In genomic region chr4:20364969-20365368, GRCh38 we compare ENCODE assay signal across 26 cellular contexts.
"Had no signal": no experiment of that assay in that cellular context is flagged by ENCODE, and none has a peak within 500 bp of the region (broad histone marks: within the 10 kb centered on the region; RNA-seq: fewer than 3 reads in every experiment).

No MANE protein-coding gene starts in this region.

- DNase-seq: naive thymus-derived CD8-positive, alpha-beta T cell; nephron progenitor cell; occipital lobe; pancreas; right cardiac atrium; right lobe of liver; sigmoid colon; small intestine; stimulated activated CD4-positive, alpha-beta T cell treated with anti-CD3 and anti-CD28 coated beads, Interleukin-15, amount 100 ng/mL, for 24 hours; stimulated activated CD4-positive, alpha-beta T cell treated with anti-CD3 and anti-CD28 coated beads, Interleukin-2, amount 100 ng/mL, for 24 hours; stimulated activated CD4-positive, alpha-beta T cell treated with anti-CD3 and anti-CD28 coated beads, Interleukin-2, amount 100 ng/mL, for 48 hours; stimulated activated CD4-positive, alpha-beta T cell treated with anti-CD3 and anti-CD28 coated beads, Interleukin-4, amount 100 ng/mL, for 24 hours; stimulated activated naive B cell treated with anti-CD40 and anti-IgM and Interleukin-4, amounts not matched to agents 10 μg/mL and 1 μg/mL and 100 μg/mL, for 72 hours; stimulated activated naive CD4-positive, alpha-beta T cell treated with Interleukin-2 at 50 U/mL for 16 hours; stomach; thyroid gland; trophoblast cell; upper lobe of left lung had no signal

- H3K4me3 Mint-ChIP-seq: naive thymus-derived CD8-positive, alpha-beta T cell; natural killer cell treated with Interleukin-12 subunit alpha and Interleukin-12 subunit beta and Interleukin-15 and Interleukin-18, amount 100 ng/mL, for 72 hours; nephron progenitor cell; neural crest cell; stimulated activated effector memory CD8-positive, alpha-beta T cell treated with anti-CD3 and anti-CD28 coated beads, Interleukin-12 subunit alpha, Interleukin-12 subunit beta, amount 100 ng/mL, for 72 hours; stimulated activated naive B cell treated with anti-CD40 and anti-IgM and Interleukin-4, amounts not matched to agents 10 μg/mL and 1 μg/mL and 100 μg/mL, for 72 hours; stimulated activated naive CD8-positive, alpha-beta T cell treated with anti-CD3 and anti-CD28 coated beads, Interleukin-15, Interleukin-2, amounts not matched to agents 100 ng/mL and 50 ng/mL, for 24 hours had no signal

- H3K9me3 ChIP-seq: pancreas, prostate gland, right lobe of liver, sigmoid colon, stomach, thoracic aorta, thyroid gland, tibial nerve, upper lobe of left lung, vagina had no signal

- H3K27me3 Mint-ChIP-seq: natural killer cell treated with Interleukin-12 subunit alpha and Interleukin-12 subunit beta and Interleukin-15 and Interleukin-18, amount 100 ng/mL, for 72 hours; stimulated activated naive B cell treated with anti-CD40 and anti-IgM and Interleukin-4, amounts not matched to agents 10 μg/mL and 1 μg/mL and 100 μg/mL, for 72 hours; stimulated activated naive CD8-positive, alpha-beta T cell treated with anti-CD3 and anti-CD28 coated beads, Interleukin-15, Interleukin-2, amounts not matched to agents 100 ng/mL and 50 ng/mL, for 24 hours had no signal

- H3K4me1 Mint-ChIP-seq: naive thymus-derived CD8-positive, alpha-beta T cell; stimulated activated effector memory CD8-positive, alpha-beta T cell treated with anti-CD3 and anti-CD28 coated beads, Interleukin-12 subunit alpha, Interleukin-12 subunit beta, amount 100 ng/mL, for 72 hours; stimulated activated naive B cell treated with anti-CD40 and anti-IgM and Interleukin-4, amounts not matched to agents 10 μg/mL and 1 μg/mL and 100 μg/mL, for 72 hours had no signal

- H3K27ac ChIP-seq: pancreas, prostate gland, right lobe of liver, sigmoid colon, stomach, thoracic aorta, thyroid gland, tibial nerve, upper lobe of left lung, vagina had no signal

- H3K4me1 ChIP-seq: pancreas, prostate gland, right lobe of liver, sigmoid colon, upper lobe of left lung, vagina had no signal

- ATAC-seq: naive thymus-derived CD8-positive, alpha-beta T cell; natural killer cell treated with Interleukin-12 subunit alpha and Interleukin-12 subunit beta and Interleukin-15 and Interleukin-18, amount 100 ng/mL, for 72 hours; pancreas; right cardiac atrium; right lobe of liver; stimulated activated effector memory CD8-positive, alpha-beta T cell treated with anti-CD3 and anti-CD28 coated beads, Interleukin-12 subunit alpha, Interleukin-12 subunit beta, amount 100 ng/mL, for 72 hours; stimulated activated naive B cell treated with anti-CD40 and anti-IgM and Interleukin-4, amounts not matched to agents 10 μg/mL and 1 μg/mL and 100 μg/mL, for 72 hours had no signal

- H3K27me3 ChIP-seq: pancreas, right lobe of liver, sigmoid colon, stomach, thyroid gland, tibial nerve, upper lobe of left lung, vagina had no signal

- H3K36me3 Mint-ChIP-seq: naive thymus-derived CD8-positive, alpha-beta T cell; natural killer cell treated with Interleukin-12 subunit alpha and Interleukin-12 subunit beta and Interleukin-15 and Interleukin-18, amount 100 ng/mL, for 72 hours; stimulated activated effector memory CD8-positive, alpha-beta T cell treated with anti-CD3 and anti-CD28 coated beads, Interleukin-12 subunit alpha, Interleukin-12 subunit beta, amount 100 ng/mL, for 72 hours; stimulated activated naive B cell treated with anti-CD40 and anti-IgM and Interleukin-4, amounts not matched to agents 10 μg/mL and 1 μg/mL and 100 μg/mL, for 72 hours had no signal

- H3K9me3 Mint-ChIP-seq: nephron progenitor cell; neural crest cell; stimulated activated effector memory CD8-positive, alpha-beta T cell treated with anti-CD3 and anti-CD28 coated beads, Interleukin-12 subunit alpha, Interleukin-12 subunit beta, amount 100 ng/mL, for 72 hours; stimulated activated naive B cell treated with anti-CD40 and anti-IgM and Interleukin-4, amounts not matched to agents 10 μg/mL and 1 μg/mL and 100 μg/mL, for 72 hours; stimulated activated naive CD8-positive, alpha-beta T cell treated with anti-CD3 and anti-CD28 coated beads, Interleukin-15, Interleukin-2, amounts not matched to agents 100 ng/mL and 50 ng/mL, for 24 hours had no signal

- H3K27ac Mint-ChIP-seq: naive thymus-derived CD8-positive, alpha-beta T cell; natural killer cell treated with Interleukin-12 subunit alpha and Interleukin-12 subunit beta and Interleukin-15 and Interleukin-18, amount 100 ng/mL, for 72 hours; nephron progenitor cell; stimulated activated effector memory CD8-positive, alpha-beta T cell treated with anti-CD3 and anti-CD28 coated beads, Interleukin-12 subunit alpha, Interleukin-12 subunit beta, amount 100 ng/mL, for 72 hours; stimulated activated naive B cell treated with anti-CD40 and anti-IgM and Interleukin-4, amounts not matched to agents 10 μg/mL and 1 μg/mL and 100 μg/mL, for 72 hours; stimulated activated naive CD8-positive, alpha-beta T cell treated with anti-CD3 and anti-CD28 coated beads, Interleukin-15, Interleukin-2, amounts not matched to agents 100 ng/mL and 50 ng/mL, for 24 hours had no signal

- H3K4me3 ChIP-seq: pancreas, prostate gland, right lobe of liver, sigmoid colon, stomach, thoracic aorta, thyroid gland, tibial nerve, upper lobe of left lung, vagina had no signal

- H3K36me3 ChIP-seq: pancreas, prostate gland, right lobe of liver, sigmoid colon, stomach, thoracic aorta, thyroid gland, tibial nerve, upper lobe of left lung, vagina had no signal
